16 cellular contexts compared by ENCODE assay signal in the genomic region with DNA sequence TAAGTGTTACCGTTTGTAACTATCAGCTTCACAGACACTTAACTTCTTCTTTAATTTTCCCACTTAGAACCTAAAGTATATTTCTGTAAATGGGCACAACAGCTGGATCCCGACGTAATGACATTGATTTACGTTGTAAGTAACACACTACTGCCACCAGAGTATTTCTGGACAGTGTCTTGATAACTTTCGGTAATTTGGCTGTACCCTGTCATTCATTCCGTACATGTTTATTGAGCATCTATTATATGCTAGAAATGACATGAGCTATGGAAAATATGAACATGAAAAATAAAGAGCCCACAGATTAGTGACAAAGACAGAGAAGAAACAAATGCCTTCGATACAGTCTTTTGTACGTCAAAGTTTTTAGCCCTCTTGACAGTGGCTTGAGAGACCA.
DNase-seq lines count a peak whose midpoint lies in the region; ATAC-seq and TF ChIP-seq lines count a peak whose summit lies in the region.
"Had no signal": no experiment of that assay in that cellular context is flagged by ENCODE, and none has a peak within 500 bp of the region (broad histone marks: within the 10 kb centered on the region; RNA-seq: fewer than 3 reads in every experiment).

No MANE protein-coding gene starts in this region.

- DNase-seq in GM23248 (no peak), PC-3 (no peak), sigmoid colon (no peak), Calu3 (no peak), NCI-H524 treated with DMSO at 0.1 percent for 48 hours (lab: John Stamatoyannopoulos, UW) (no peak), NCI-H2029 treated with DMSO at 0.1 percent for 48 hours (lab: John Stamatoyannopoulos, UW) (no peak)
- DNase-seq: activated naive CD4-positive, alpha-beta T cell treated with anti-CD3 and anti-CD28 coated beads, Interleukin-2, amount 50 U/mL, for 16 hours; C1 segment of cervical spinal cord; DMS79; effector CD8-positive, alpha-beta T cell; left ventricle myocardium inferior; NCI-H1105 treated with DMSO at 0.1 percent for 48 hours; SHP77; substantia nigra had no signal

- no peaks in the 10 kb centered on the region for H3K9me2 ChIP-seq in GM23248 (ENCODE audit: insufficient read depth)
- no peaks in the 10 kb centered on the region for H3K9me2 ChIP-seq in PC-3 (replicated peaks; ENCODE audit: low read length)

- H3K4me1 Mint-ChIP-seq in brain (peaks cover 69% of the 10 kb centered on the region), Calu3 (ENCODE audit: low read depth, unreplicated experiment) (peaks cover 47% of the 10 kb centered on the region)

- H3K4me2 ChIP-seq in GM23248 (ENCODE audit: unreplicated experiment) (peak overlapping the region; percentile 64), PC-3 (ENCODE audit: low read length) (peak overlapping the region; percentile 80)

- H2AFZ ChIP-seq in GM23248: peak overlapping the region; percentile 22; the same call in 1 of the 2 replicates
- no peak overlapping the region for H2AFZ ChIP-seq in PC-3 (ENCODE audit: low read length)

- peaks cover 43% of the 10 kb centered on the region for H3F3A ChIP-seq in GM23248 (ENCODE audit: insufficient read depth)
- no peaks in the 10 kb centered on the region for H3F3A ChIP-seq in PC-3 (ENCODE audit: low read length, unreplicated experiment)

- TF ChIP-seq CTCF in PC-3 (conservative IDR thresholded peaks at IDR 0.05; ENCODE audit: low read depth, low read length): no peak
- no peak for TF ChIP-seq CTCF in brain (conservative IDR thresholded peaks at IDR 0.05)
- TF ChIP-seq CTCF in sigmoid colon (IDR thresholded peaks at IDR 0.05): no peak
- no peak for TF ChIP-seq CTCF in Calu3 (IDR thresholded peaks at IDR 0.05; ENCODE audit: unreplicated experiment)

- no peak for TF ChIP-seq POLR2A in sigmoid colon (IDR thresholded peaks at IDR 0.05)

- H3K27me3 ChIP-seq in GM23248 (replicated peaks; ENCODE audit: insufficient read depth) (no peaks in the 10 kb centered on the region), PC-3 (ENCODE audit: low read length) (no peaks in the 10 kb centered on the region), sigmoid colon (no peaks in the 10 kb centered on the region)

- H3K9ac ChIP-seq in GM23248 (peak overlapping the region; percentile 52), PC-3 (ENCODE audit: low read length) (peak overlapping the region; percentile 81)

- POLR2A ChIA-PET in PC-3 (lab: Charles Lee; ENCODE audit: unreplicated experiment): interaction anchor here (0.6 to 1.1 kb wide), 3 partner anchors 305 to 478 kb away, joined by 3 to 5 read pairs (median 4); no protein-coding TSS in a partner anchor

- H3K4me3 ChIP-seq in GM23248 (no peak overlapping the region), PC-3 (ENCODE audit: low read length) (peak overlapping the region; percentile 49; the same call in 1 of the 2 replicates), sigmoid colon (no peak overlapping the region)
- H3K4me3 ChIP-seq: left ventricle myocardium inferior, prostate gland had no signal

- 94 to 95% methylated on average over 8 of the region's 8 CpGs for WGBS in GM23248 (ENCODE audit: low coverage in 1 of 2, low lambda C conversion rate in 2 of 2, missing lambda C conversion rate in 2 of 2), 2 experiments
- WGBS in sigmoid colon, 2 donors: 90 to 92% methylated on average over 8 of the region's 8 CpGs

- no peak for ATAC-seq in PC-3

- H3K9me3 Mint-ChIP-seq in brain: no peaks in the 10 kb centered on the region
- no peaks in the 10 kb centered on the region for H3K9me3 Mint-ChIP-seq in Calu3 (ENCODE audit: low read depth, unreplicated experiment)

- H3K79me2 ChIP-seq in GM23248 (ENCODE audit: insufficient read depth): no peaks in the 10 kb centered on the region
- no peaks in the 10 kb centered on the region for H3K79me2 ChIP-seq in PC-3 (ENCODE audit: low read length)

- intact Hi-C loops in PC-3 (cut with micrococcal nuclease): loop anchor here (5.0 kb wide), 1 partner anchor 358 kb away; no protein-coding TSS in a partner anchor
- intact Hi-C loops in sigmoid colon (cut with DNase I): loop anchor here (2.0 kb wide), 1 partner anchor 51 kb away; no protein-coding TSS in a partner anchor
- intact Hi-C loops in Calu3 (cut with micrococcal nuclease; ENCODE audit: unreplicated experiment): no loop called here

- BruUV-seq in PC-3 (replicated peaks; lab: Mats Ljungman, UMichigan): no TSS peak
- no TSS peak for BruUV-seq in Calu3 (replicated peaks; lab: Mats Ljungman, UMichigan)

- H3K27ac Mint-ChIP-seq in brain: peak overlapping the region in 3 of 5 experiments; percentile 84 to 95 (median 94)
- H3K27ac Mint-ChIP-seq in Calu3 (ENCODE audit: unreplicated experiment): no peak overlapping the region

- no peaks in the 10 kb centered on the region for H3K36me3 ChIP-seq in GM23248 (ENCODE audit: low read depth)
- no peaks in the 10 kb centered on the region for H3K36me3 ChIP-seq in PC-3 (ENCODE audit: low read depth, low read length)
- no peaks in the 10 kb centered on the region for H3K36me3 ChIP-seq in sigmoid colon
- H3K36me3 ChIP-seq: left ventricle myocardium inferior, prostate gland had no signal

- in situ Hi-C loops in GM23248 (cut with MboI): loop anchor here (10.0 kb wide), 1 partner anchor 445 kb away; no protein-coding TSS in a partner anchor

- H3K4me3 Mint-ChIP-seq in brain: no peak overlapping the region
- H3K4me3 Mint-ChIP-seq in Calu3 (ENCODE audit: low read depth, unreplicated experiment): no peak overlapping the region

- H4K20me1 ChIP-seq in GM23248 (ENCODE audit: insufficient read depth) (no peaks in the 10 kb centered on the region), PC-3 (ENCODE audit: low read length) (no peaks in the 10 kb centered on the region)

- H3K27ac ChIP-seq in GM23248 (peak overlapping the region; percentile 71), PC-3 (ENCODE audit: low read length) (peak overlapping the region; percentile 100), sigmoid colon (peak overlapping the region; percentile 81 to 90 (median 86))
- H3K27ac ChIP-seq: left ventricle myocardium inferior had no signal

- TF ChIP-seq EP300 in sigmoid colon (IDR thresholded peaks at IDR 0.05): no peak

- H3K27me3 Mint-ChIP-seq in brain (no peaks in the 10 kb centered on the region), Calu3 (ENCODE audit: unreplicated experiment) (no peaks in the 10 kb centered on the region)

- H3K4me1 ChIP-seq in GM23248 (ENCODE audit: insufficient read depth) (peaks cover 53% of the 10 kb centered on the region), PC-3 (ENCODE audit: insufficient read depth, low read length) (peaks cover 68% of the 10 kb centered on the region), sigmoid colon (peaks cover 0 to 63% (median 55%) of the 10 kb centered on the region in 4 donors)
- H3K4me1 ChIP-seq: prostate gland had no signal

- H3K36me3 Mint-ChIP-seq in brain: no peaks in the 10 kb centered on the region
- peaks cover 4% of the 10 kb centered on the region for H3K36me3 Mint-ChIP-seq in Calu3 (ENCODE audit: insufficient read depth, unreplicated experiment)

- CTCF ChIA-PET in PC-3 (lab: Charles Lee) (interaction anchor here (0.6 to 1.4 kb wide), 4 partner anchors 54 to 445 kb away, joined by 3 to 9 read pairs (median 4); partner anchors contain the start of gene OPTN), Calu3 (lab: Charles Lee) (interaction anchor here (0.7 to 1.0 kb wide), 2 partner anchors 48 to 54 kb away, joined by 3 read pairs; no protein-coding TSS in a partner anchor)

- H3K9me3 ChIP-seq in GM23248 (ENCODE audit: low read depth): no peaks in the 10 kb centered on the region
- no peaks in the 10 kb centered on the region for H3K9me3 ChIP-seq in PC-3 (ENCODE audit: low read length)
- no peaks in the 10 kb centered on the region for H3K9me3 ChIP-seq in sigmoid colon
- H3K9me3 ChIP-seq: left ventricle myocardium inferior, prostate gland had no signal
